In genomic region chr17:59504821-59505220, GRCh38 we compare ENCODE assay signal across 1 cellular context.
TF ChIP-seq lines count a peak whose summit lies in the region.

No MANE protein-coding gene starts in this region.

TF ChIP-seq in H1, 55 proteins besides CTCF, POLR2A, EP300 and RAD21 (continued from another document):
- TF ChIP-seq, protein P1, sequence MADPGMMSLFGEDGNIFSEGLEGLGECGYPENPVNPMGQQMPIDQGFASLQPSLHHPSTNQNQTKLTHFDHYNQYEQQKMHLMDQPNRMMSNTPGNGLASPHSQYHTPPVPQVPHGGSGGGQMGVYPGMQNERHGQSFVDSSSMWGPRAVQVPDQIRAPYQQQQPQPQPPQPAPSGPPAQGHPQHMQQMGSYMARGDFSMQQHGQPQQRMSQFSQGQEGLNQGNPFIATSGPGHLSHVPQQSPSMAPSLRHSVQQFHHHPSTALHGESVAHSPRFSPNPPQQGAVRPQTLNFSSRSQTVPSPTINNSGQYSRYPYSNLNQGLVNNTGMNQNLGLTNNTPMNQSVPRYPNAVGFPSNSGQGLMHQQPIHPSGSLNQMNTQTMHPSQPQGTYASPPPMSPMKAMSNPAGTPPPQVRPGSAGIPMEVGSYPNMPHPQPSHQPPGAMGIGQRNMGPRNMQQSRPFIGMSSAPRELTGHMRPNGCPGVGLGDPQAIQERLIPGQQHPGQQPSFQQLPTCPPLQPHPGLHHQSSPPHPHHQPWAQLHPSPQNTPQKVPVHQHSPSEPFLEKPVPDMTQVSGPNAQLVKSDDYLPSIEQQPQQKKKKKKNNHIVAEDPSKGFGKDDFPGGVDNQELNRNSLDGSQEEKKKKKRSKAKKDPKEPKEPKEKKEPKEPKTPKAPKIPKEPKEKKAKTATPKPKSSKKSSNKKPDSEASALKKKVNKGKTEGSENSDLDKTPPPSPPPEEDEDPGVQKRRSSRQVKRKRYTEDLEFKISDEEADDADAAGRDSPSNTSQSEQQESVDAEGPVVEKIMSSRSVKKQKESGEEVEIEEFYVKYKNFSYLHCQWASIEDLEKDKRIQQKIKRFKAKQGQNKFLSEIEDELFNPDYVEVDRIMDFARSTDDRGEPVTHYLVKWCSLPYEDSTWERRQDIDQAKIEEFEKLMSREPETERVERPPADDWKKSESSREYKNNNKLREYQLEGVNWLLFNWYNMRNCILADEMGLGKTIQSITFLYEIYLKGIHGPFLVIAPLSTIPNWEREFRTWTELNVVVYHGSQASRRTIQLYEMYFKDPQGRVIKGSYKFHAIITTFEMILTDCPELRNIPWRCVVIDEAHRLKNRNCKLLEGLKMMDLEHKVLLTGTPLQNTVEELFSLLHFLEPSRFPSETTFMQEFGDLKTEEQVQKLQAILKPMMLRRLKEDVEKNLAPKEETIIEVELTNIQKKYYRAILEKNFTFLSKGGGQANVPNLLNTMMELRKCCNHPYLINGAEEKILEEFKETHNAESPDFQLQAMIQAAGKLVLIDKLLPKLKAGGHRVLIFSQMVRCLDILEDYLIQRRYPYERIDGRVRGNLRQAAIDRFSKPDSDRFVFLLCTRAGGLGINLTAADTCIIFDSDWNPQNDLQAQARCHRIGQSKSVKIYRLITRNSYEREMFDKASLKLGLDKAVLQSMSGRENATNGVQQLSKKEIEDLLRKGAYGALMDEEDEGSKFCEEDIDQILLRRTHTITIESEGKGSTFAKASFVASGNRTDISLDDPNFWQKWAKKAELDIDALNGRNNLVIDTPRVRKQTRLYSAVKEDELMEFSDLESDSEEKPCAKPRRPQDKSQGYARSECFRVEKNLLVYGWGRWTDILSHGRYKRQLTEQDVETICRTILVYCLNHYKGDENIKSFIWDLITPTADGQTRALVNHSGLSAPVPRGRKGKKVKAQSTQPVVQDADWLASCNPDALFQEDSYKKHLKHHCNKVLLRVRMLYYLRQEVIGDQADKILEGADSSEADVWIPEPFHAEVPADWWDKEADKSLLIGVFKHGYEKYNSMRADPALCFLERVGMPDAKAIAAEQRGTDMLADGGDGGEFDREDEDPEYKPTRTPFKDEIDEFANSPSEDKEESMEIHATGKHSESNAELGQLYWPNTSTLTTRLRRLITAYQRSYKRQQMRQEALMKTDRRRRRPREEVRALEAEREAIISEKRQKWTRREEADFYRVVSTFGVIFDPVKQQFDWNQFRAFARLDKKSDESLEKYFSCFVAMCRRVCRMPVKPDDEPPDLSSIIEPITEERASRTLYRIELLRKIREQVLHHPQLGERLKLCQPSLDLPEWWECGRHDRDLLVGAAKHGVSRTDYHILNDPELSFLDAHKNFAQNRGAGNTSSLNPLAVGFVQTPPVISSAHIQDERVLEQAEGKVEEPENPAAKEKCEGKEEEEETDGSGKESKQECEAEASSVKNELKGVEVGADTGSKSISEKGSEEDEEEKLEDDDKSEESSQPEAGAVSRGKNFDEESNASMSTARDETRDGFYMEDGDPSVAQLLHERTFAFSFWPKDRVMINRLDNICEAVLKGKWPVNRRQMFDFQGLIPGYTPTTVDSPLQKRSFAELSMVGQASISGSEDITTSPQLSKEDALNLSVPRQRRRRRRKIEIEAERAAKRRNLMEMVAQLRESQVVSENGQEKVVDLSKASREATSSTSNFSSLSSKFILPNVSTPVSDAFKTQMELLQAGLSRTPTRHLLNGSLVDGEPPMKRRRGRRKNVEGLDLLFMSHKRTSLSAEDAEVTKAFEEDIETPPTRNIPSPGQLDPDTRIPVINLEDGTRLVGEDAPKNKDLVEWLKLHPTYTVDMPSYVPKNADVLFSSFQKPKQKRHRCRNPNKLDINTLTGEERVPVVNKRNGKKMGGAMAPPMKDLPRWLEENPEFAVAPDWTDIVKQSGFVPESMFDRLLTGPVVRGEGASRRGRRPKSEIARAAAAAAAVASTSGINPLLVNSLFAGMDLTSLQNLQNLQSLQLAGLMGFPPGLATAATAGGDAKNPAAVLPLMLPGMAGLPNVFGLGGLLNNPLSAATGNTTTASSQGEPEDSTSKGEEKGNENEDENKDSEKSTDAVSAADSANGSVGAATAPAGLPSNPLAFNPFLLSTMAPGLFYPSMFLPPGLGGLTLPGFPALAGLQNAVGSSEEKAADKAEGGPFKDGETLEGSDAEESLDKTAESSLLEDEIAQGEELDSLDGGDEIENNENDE (IDR thresholded peaks at IDR 0.05; ENCODE audit: insufficient replicate concordance, low read length), result no peak
- TF ChIP-seq CHD1 (IDR thresholded peaks at IDR 0.05; ENCODE audit: low read depth, low read length), result no peak
